1 cellular context compared by ENCODE assay signal in genomic region chr17:76586741-76587487, GRCh38.
TF ChIP-seq lines count a peak whose summit lies in the region.

No MANE protein-coding gene starts in this region.

TF ChIP-seq in HEK293, 187 proteins besides CTCF, POLR2A, EP300 and RAD21 (continued from another document and continues in another):
- TF ChIP-seq TSHZ1 (tag by site-specific recombination; IDR thresholded peaks at IDR 0.05; ENCODE audit: borderline replicate concordance) (peak; percentile 94), ZNF580 (tag by site-specific recombination; IDR thresholded peaks at IDR 0.05) (peak; percentile 87), ZNF600 (tag by site-specific recombination; IDR thresholded peaks at IDR 0.05) (peak; percentile 96), GLIS2 (tag by site-specific recombination; IDR thresholded peaks at IDR 0.05) (0 out of 2 replicates have a peak, but pooled peaks have one; percentile 8), ZBTB48 (tag by site-specific recombination; IDR thresholded peaks at IDR 0.05) (peak; percentile 93), ZNF248 (tag by site-specific recombination; IDR thresholded peaks at IDR 0.05) (no peak), ZNF707 (tag by site-specific recombination; IDR thresholded peaks at IDR 0.05) (no peak), ZBTB8A (tag by site-specific recombination; IDR thresholded peaks at IDR 0.05) (peak; percentile 68), ZNF777 (tag by site-specific recombination; IDR thresholded peaks at IDR 0.05; ENCODE audit: borderline replicate concordance) (no peak), ZNF704 (tag by site-specific recombination; IDR thresholded peaks at IDR 0.05) (no peak), ZNF521 (tag by site-specific recombination; IDR thresholded peaks at IDR 0.05) (no peak), ZNF791 (tag by site-specific recombination; IDR thresholded peaks at IDR 0.05) (no peak), BCL11B (tag by site-specific recombination; IDR thresholded peaks at IDR 0.05; ENCODE audit: low read depth) (no peak), ZNF664 (tag by site-specific recombination; IDR thresholded peaks at IDR 0.05) (no peak), MZF1 (tag by site-specific recombination; IDR thresholded peaks at IDR 0.05; ENCODE audit: borderline replicate concordance) (no peak), ZNF48 (tag by site-specific recombination; IDR thresholded peaks at IDR 0.05) (no peak), SP7 (tag by site-specific recombination; IDR thresholded peaks at IDR 0.05) (peak; percentile 93), KLF17 (tag by site-specific recombination; IDR thresholded peaks at IDR 0.05) (peak; percentile 97), ZNF324 (tag by site-specific recombination; IDR thresholded peaks at IDR 0.05) (peak; percentile 16; the same call in 1 of the 2 replicates), ZNF654 (tag by site-specific recombination; IDR thresholded peaks at IDR 0.05; ENCODE audit: low read depth) (no peak), ZNF629 (tag by site-specific recombination; IDR thresholded peaks at IDR 0.05) (peak; percentile 73), FEZF1 (tag by site-specific recombination; IDR thresholded peaks at IDR 0.05) (peak; percentile 29; the same call in 1 of the 2 replicates), REPIN1 (tag by site-specific recombination; IDR thresholded peaks at IDR 0.05; ENCODE audit: low read depth) (no peak), ZEB2 (tag by site-specific recombination; IDR thresholded peaks at IDR 0.05) (peak; percentile 80), ZNF37A (tag by site-specific recombination; IDR thresholded peaks at IDR 0.05) (no peak), HOXD13 (CRISPR knock-in tag; IDR thresholded peaks at IDR 0.05; ENCODE audit: borderline replicate concordance) (no peak), ZBTB20 (tag by site-specific recombination; IDR thresholded peaks at IDR 0.05) (peak; percentile 49; the same call in 1 of the 2 replicates), ZNF292 (tag by site-specific recombination; IDR thresholded peaks at IDR 0.05; ENCODE audit: borderline replicate concordance, low read depth) (no peak), KLF7 (tag by site-specific recombination; IDR thresholded peaks at IDR 0.05; ENCODE audit: borderline replicate concordance) (peak; percentile 72; the same call in 1 of the 2 replicates), ZNF394 (tag by site-specific recombination; IDR thresholded peaks at IDR 0.05; ENCODE audit: borderline replicate concordance) (peak; percentile 63; the same call in 1 of the 2 replicates), ZBTB1 (tag by site-specific recombination; IDR thresholded peaks at IDR 0.05) (peak; percentile 27; the same call in 1 of the 2 replicates), ZNF155 (tag by site-specific recombination; IDR thresholded peaks at IDR 0.05) (no peak), ZNF660 (tag by site-specific recombination; IDR thresholded peaks at IDR 0.05) (0 out of 2 replicates have a peak, but pooled peaks have one; percentile 18), ZNF76 (tag by site-specific recombination; IDR thresholded peaks at IDR 0.05; ENCODE audit: borderline replicate concordance, low read depth) (peak; percentile 49; the same call in 1 of the 2 replicates)
- TF ChIP-seq, protein P1, sequence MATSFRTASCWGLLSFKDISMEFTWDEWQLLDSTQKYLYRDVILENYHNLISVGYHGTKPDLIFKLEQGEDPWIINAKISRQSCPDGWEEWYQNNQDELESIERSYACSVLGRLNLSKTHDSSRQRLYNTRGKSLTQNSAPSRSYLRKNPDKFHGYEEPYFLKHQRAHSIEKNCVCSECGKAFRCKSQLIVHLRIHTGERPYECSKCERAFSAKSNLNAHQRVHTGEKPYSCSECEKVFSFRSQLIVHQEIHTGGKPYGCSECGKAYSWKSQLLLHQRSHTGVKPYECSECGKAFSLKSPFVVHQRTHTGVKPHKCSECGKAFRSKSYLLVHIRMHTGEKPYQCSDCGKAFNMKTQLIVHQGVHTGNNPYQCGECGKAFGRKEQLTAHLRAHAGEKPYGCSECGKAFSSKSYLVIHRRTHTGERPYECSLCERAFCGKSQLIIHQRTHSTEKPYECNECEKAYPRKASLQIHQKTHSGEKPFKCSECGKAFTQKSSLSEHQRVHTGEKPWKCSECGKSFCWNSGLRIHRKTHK (tag by site-specific recombination; IDR thresholded peaks at IDR 0.05) = no peak
- TF ChIP-seq, protein P2, sequence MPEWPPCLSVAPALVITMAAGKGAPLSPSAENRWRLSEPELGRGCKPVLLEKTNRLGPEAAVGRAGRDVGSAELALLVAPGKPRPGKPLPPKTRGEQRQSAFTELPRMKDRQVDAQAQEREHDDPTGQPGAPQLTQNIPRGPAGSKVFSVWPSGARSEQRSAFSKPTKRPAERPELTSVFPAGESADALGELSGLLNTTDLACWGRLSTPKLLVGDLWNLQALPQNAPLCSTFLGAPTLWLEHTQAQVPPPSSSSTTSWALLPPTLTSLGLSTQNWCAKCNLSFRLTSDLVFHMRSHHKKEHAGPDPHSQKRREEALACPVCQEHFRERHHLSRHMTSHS (tag by site-specific recombination; IDR thresholded peaks at IDR 0.05) = no peak
- TF ChIP-seq, protein P3, sequence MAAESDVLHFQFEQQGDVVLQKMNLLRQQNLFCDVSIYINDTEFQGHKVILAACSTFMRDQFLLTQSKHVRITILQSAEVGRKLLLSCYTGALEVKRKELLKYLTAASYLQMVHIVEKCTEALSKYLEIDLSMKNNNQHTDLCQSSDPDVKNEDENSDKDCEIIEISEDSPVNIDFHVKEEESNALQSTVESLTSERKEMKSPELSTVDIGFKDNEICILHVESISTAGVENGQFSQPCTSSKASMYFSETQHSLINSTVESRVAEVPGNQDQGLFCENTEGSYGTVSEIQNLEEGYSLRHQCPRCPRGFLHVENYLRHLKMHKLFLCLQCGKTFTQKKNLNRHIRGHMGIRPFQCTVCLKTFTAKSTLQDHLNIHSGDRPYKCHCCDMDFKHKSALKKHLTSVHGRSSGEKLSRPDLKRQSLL (tag by site-specific recombination; IDR thresholded peaks at IDR 0.05) = peak; percentile 20; the same call in 1 of the 2 replicates
- TF ChIP-seq, protein P4, sequence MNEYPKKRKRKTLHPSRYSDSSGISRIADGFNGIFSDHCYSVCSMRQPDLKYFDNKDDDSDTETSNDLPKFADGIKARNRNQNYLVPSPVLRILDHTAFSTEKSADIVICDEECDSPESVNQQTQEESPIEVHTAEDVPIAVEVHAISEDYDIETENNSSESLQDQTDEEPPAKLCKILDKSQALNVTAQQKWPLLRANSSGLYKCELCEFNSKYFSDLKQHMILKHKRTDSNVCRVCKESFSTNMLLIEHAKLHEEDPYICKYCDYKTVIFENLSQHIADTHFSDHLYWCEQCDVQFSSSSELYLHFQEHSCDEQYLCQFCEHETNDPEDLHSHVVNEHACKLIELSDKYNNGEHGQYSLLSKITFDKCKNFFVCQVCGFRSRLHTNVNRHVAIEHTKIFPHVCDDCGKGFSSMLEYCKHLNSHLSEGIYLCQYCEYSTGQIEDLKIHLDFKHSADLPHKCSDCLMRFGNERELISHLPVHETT (tag by site-specific recombination; IDR thresholded peaks at IDR 0.05) = peak; percentile 80
- TF ChIP-seq, protein P5, sequence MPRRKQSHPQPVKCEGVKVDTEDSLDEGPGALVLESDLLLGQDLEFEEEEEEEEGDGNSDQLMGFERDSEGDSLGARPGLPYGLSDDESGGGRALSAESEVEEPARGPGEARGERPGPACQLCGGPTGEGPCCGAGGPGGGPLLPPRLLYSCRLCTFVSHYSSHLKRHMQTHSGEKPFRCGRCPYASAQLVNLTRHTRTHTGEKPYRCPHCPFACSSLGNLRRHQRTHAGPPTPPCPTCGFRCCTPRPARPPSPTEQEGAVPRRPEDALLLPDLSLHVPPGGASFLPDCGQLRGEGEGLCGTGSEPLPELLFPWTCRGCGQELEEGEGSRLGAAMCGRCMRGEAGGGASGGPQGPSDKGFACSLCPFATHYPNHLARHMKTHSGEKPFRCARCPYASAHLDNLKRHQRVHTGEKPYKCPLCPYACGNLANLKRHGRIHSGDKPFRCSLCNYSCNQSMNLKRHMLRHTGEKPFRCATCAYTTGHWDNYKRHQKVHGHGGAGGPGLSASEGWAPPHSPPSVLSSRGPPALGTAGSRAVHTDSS (tag by site-specific recombination; IDR thresholded peaks at IDR 0.05) = no peak
- TF ChIP-seq, protein P6, sequence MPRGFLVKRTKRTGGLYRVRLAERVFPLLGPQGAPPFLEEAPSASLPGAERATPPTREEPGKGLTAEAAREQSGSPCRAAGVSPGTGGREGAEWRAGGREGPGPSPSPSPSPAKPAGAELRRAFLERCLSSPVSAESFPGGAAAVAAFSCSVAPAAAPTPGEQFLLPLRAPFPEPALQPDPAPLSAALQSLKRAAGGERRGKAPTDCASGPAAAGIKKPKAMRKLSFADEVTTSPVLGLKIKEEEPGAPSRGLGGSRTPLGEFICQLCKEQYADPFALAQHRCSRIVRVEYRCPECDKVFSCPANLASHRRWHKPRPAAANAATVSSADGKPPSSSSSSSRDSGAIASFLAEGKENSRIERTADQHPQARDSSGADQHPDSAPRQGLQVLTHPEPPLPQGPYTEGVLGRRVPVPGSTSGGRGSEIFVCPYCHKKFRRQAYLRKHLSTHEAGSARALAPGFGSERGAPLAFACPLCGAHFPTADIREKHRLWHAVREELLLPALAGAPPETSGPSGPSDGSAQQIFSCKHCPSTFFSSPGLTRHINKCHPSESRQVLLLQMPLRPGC (tag by site-specific recombination; IDR thresholded peaks at IDR 0.05) = no peak
- TF ChIP-seq, protein P7, sequence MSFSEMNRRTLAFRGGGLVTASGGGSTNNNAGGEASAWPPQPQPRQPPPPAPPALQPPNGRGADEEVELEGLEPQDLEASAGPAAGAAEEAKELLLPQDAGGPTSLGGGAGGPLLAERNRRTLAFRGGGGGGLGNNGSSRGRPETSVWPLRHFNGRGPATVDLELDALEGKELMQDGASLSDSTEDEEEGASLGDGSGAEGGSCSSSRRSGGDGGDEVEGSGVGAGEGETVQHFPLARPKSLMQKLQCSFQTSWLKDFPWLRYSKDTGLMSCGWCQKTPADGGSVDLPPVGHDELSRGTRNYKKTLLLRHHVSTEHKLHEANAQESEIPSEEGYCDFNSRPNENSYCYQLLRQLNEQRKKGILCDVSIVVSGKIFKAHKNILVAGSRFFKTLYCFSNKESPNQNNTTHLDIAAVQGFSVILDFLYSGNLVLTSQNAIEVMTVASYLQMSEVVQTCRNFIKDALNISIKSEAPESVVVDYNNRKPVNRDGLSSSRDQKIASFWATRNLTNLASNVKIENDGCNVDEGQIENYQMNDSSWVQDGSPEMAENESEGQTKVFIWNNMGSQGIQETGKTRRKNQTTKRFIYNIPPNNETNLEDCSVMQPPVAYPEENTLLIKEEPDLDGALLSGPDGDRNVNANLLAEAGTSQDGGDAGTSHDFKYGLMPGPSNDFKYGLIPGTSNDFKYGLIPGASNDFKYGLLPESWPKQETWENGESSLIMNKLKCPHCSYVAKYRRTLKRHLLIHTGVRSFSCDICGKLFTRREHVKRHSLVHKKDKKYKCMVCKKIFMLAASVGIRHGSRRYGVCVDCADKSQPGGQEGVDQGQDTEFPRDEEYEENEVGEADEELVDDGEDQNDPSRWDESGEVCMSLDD (tag by site-specific recombination; IDR thresholded peaks at IDR 0.05) = no peak
